Comparison of ENCODE assay signal across 30 cellular contexts in the genomic region with DNA sequence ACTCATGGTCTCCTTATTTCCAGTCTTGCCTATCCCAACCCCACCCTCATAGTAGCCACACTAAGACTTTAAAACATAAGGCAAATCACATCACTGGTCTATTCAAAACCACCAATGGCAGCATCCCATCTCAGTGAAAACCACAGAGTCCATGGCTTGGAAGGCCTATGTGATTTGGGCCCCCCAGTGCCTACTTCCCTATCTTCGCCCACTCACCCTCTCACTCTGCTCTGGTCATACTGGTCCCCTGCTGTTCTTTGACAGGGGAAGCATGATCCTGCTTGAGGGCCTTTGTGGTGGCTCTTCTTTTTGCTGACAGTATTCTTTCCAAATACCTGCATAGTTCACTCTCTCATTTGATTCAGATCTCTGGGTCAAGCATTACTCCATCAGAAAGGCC. TPM values are rescaled to one million over a fixed set of nuclear protein-coding genes. Genes with fewer than 3 reads are reported as not detected.
"Had no signal": no experiment of that assay in that cellular context is flagged by ENCODE, and none has a peak within 500 bp of the region (broad histone marks: within the 10 kb centered on the region; RNA-seq: fewer than 3 reads in every experiment).

No MANE protein-coding gene starts in this region.

- H3K27me3 ChIP-seq: gastroesophageal sphincter, hepatocyte, right lobe of liver, testis, transverse colon, uterus had no signal

- H2AFZ ChIP-seq: hepatocyte had no signal

- H3K4me2 ChIP-seq: hepatocyte had no signal

- DNase-seq: activated CD4-positive, alpha-beta memory T cell treated with anti-CD3 and anti-CD28 coated beads for 36 hours; activated CD4-positive, alpha-beta T cell treated with anti-CD3 and anti-CD28 coated beads for 4 hours; activated CD8-positive, alpha-beta memory T cell treated with anti-CD3 and anti-CD28 coated beads, Interleukin-2, amount 50 U/mL, for 4 hours; activated gamma-delta T cell; activated naive CD4-positive, alpha-beta T cell treated with anti-CD3 and anti-CD28 coated beads, Interleukin-2, amount 50 U/mL, for 16 hours; activated T-cell treated with anti-CD3 and anti-CD28 coated beads, Interleukin-2, amount 50 U/mL, for 1 hour; amniotic stem cell; caudate nucleus; cortex of kidney; effector memory CD8-positive, alpha-beta T cell; left cardiac atrium; left ventricle myocardium superior; mucosa of descending colon; right lobe of liver; stimulated activated CD4-positive, alpha-beta T cell treated with anti-CD3 and anti-CD28 coated beads, Interleukin-2, amount 100 ng/mL, for 48 hours; stimulated activated naive CD8-positive, alpha-beta T cell treated with anti-CD3 and anti-CD28 coated beads, Interleukin-15, Interleukin-2, amounts not matched to agents 100 U/mL and 50 U/mL, for 24 hours; testis; transverse colon; uterus had no signal

- ATAC-seq: effector memory CD8-positive, alpha-beta T cell; gastroesophageal sphincter; left cardiac atrium; left ventricle myocardium superior; mucosa of descending colon; natural killer cell treated with Interleukin-12 subunit alpha and Interleukin-12 subunit beta and Interleukin-15 and Interleukin-18, amount 100 ng/mL, for 72 hours; right lobe of liver; stimulated activated naive CD8-positive, alpha-beta T cell treated with anti-CD3 and anti-CD28 coated beads, Interleukin-15, Interleukin-2, amounts not matched to agents 100 U/mL and 50 U/mL, for 24 hours had no signal

- FAIRE-seq: endothelial cell of umbilical vein, keratinocyte, TTC549 had no signal

- H3K4me3 ChIP-seq: gastroesophageal sphincter, hepatocyte, mucosa of descending colon, right lobe of liver, testis, transverse colon, uterus had no signal

- H3K36me3 ChIP-seq: uterus had no signal

- H3K9me3 ChIP-seq: gastroesophageal sphincter, mucosa of descending colon, right lobe of liver, testis, transverse colon, uterus had no signal

- H3K27ac ChIP-seq: gastroesophageal sphincter, hepatocyte, right lobe of liver, testis, transverse colon, uterus, VCaP had no signal

RNA-seq across cellular contexts. Expression of a gene that starts 42.5 kb away (rescaled TPM):
- total RNA-seq: activated CD4-positive, alpha-beta memory T cell treated with anti-CD3 and anti-CD28 coated beads for 36 hours; activated CD8-positive, alpha-beta memory T cell treated with anti-CD3 and anti-CD28 coated beads for 36 hours; activated T-helper 1 cell treated with anti-CD3 and anti-CD28 coated beads, Interleukin-12 subunit alpha, Interleukin-12 subunit beta, Interleukin-2, Interleukin-4 antibody, amounts not matched to agents 30 ng/mL and 10 ng/mL and 1 ng/mL, durations not matched to agents 14 hours and 24 hours and 36 hours; endothelial cell of umbilical vein; left ventricle myocardium superior; lung microvascular endothelial cell; natural killer cell treated with Interleukin-12 subunit alpha and Interleukin-12 subunit beta and Interleukin-15 and Interleukin-18, amount 100 ng/mL, for 72 hours; skeletal muscle tissue had no signal
- polyA plus RNA-seq: endothelial cell of umbilical vein had no signal
